Comparison of ENCODE assay signal across 32 cellular contexts in the genomic region with DNA sequence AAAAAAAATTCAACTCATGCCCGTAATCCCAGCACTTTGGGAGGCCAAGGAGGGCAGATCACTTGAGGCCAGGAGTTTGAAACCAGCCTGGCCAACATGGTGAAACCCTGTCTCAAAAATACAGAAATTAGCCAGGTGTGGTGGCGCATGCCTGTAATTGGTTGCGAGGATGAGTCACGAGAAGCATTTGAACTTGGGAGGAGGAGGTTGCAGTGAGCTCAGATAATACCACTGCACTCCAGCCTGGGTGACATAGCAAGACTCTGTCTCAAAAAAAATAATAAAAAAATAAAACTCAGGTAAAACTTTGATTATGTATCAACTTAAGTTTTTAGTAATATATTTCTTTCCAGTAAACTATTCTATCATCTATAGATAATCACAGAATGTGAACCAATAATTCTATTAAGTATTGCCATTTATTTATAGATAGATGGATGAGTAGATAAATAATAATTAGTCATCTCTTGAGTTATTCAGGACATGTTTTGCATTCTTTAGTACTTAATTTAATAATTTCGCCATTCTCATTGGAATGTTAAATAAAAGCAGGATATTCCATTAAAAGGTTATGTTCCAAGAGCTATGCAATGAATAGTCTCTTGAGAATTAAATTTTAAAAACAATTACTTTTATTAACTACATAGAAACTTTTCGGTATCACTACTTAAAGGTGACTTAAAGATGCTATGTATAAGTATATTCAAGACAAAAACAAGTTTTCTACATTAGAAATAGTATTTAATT.
"Had no signal": no experiment of that assay in that cellular context is flagged by ENCODE, and none has a peak within 500 bp of the region (broad histone marks: within the 10 kb centered on the region; RNA-seq: fewer than 3 reads in every experiment).

No MANE protein-coding gene starts in this region.

- H3K4me3 Mint-ChIP-seq: activated CD8-positive, alpha-beta memory T cell treated with anti-CD3 and anti-CD28 coated beads, Interleukin-2, amount 10 ng/mL, durations not matched to agents 7 days and 5 days; activated CD8-positive, alpha-beta T cell treated with anti-CD3 and anti-CD28 coated beads, Interleukin-2, amount 10 ng/mL, durations not matched to agents 7 days and 5 days; activated naive CD8-positive, alpha-beta T cell; activated T-cell treated with anti-CD3 and anti-CD28 coated beads, Interleukin-2, amount 50 U/mL, for 72 hours; effector memory CD8-positive, alpha-beta T cell; naive B cell; nephron progenitor cell; stimulated activated naive B cell treated with anti-CD40 and anti-IgM and Interleukin-4, amounts not matched to agents 10 μg/mL and 1 μg/mL and 100 μg/mL, for 72 hours; T-helper 1 cell treated with Interleukin-12 subunit alpha and Interleukin-12 subunit beta and Interleukin-4 antibody, amounts not matched to agents 30 μg/mL and 1 μg/mL, for 36 hours; WTC11 had no signal

- H3K27me3 ChIP-seq: body of pancreas, colonic mucosa, dorsolateral prefrontal cortex, foreskin keratinocyte, heart right ventricle, left lung, ovary, right atrium auricular region, stomach, thyroid gland, upper lobe of right lung had no signal

- DNase-seq: activated CD4-positive, alpha-beta T cell treated with anti-CD3 and anti-CD28 coated beads for 1 hour; activated CD4-positive, alpha-beta T cell treated with anti-CD3 and anti-CD28 coated beads, Interleukin-2, amount 50 U/mL, for 1 hour; activated CD8-positive, alpha-beta memory T cell treated with anti-CD3 and anti-CD28 coated beads, Interleukin-2, amount 10 ng/mL, durations not matched to agents 7 days and 5 days; activated CD8-positive, alpha-beta T cell treated with anti-CD3 and anti-CD28 coated beads, Interleukin-2, amount 10 ng/mL, durations not matched to agents 7 days and 5 days; activated naive CD4-positive, alpha-beta T cell treated with Interleukin-2 at 50 U/mL for 16 hours; activated T-cell treated with anti-CD3 and anti-CD28 coated beads, Interleukin-2, amount 50 U/mL, for 72 hours; aorta; body of pancreas; colonic mucosa; dorsolateral prefrontal cortex; effector memory CD8-positive, alpha-beta T cell; heart right ventricle; kidney glomerular epithelial cell; left lung; lower lobe of right lung; mesenchymal stem cell; naive B cell; nephron progenitor cell; ovary; stimulated activated CD4-positive, alpha-beta T cell treated with anti-CD3 and anti-CD28 coated beads, Interleukin-15, amount 100 ng/mL, for 24 hours; stimulated activated CD4-positive, alpha-beta T cell treated with anti-CD3 and anti-CD28 coated beads, Interleukin-2, amount 100 ng/mL, for 24 hours; stimulated activated naive B cell treated with anti-CD40 and anti-IgM and Interleukin-4, amounts not matched to agents 10 μg/mL and 1 μg/mL and 100 μg/mL, for 72 hours; stomach; SW 1271; thyroid gland; upper lobe of right lung had no signal

- H3K27ac ChIP-seq: body of pancreas, colonic mucosa, dorsolateral prefrontal cortex, foreskin keratinocyte, heart right ventricle, left lung, lower lobe of right lung, ovary, right atrium auricular region, stomach, thyroid gland, upper lobe of right lung had no signal

- H3K27ac Mint-ChIP-seq: activated CD8-positive, alpha-beta memory T cell treated with anti-CD3 and anti-CD28 coated beads, Interleukin-2, amount 10 ng/mL, durations not matched to agents 7 days and 5 days; activated CD8-positive, alpha-beta T cell treated with anti-CD3 and anti-CD28 coated beads, Interleukin-2, amount 10 ng/mL, durations not matched to agents 7 days and 5 days; activated naive CD8-positive, alpha-beta T cell; activated T-cell treated with anti-CD3 and anti-CD28 coated beads, Interleukin-2, amount 50 U/mL, for 72 hours; effector memory CD8-positive, alpha-beta T cell; naive B cell; nephron progenitor cell; stimulated activated naive B cell treated with anti-CD40 and anti-IgM and Interleukin-4, amounts not matched to agents 10 μg/mL and 1 μg/mL and 100 μg/mL, for 72 hours; T-helper 1 cell treated with Interleukin-12 subunit alpha and Interleukin-12 subunit beta and Interleukin-4 antibody, amounts not matched to agents 30 μg/mL and 1 μg/mL, for 36 hours; WTC11 had no signal

- H3K4me1 Mint-ChIP-seq: activated CD8-positive, alpha-beta memory T cell treated with anti-CD3 and anti-CD28 coated beads, Interleukin-2, amount 10 ng/mL, durations not matched to agents 7 days and 5 days; nephron progenitor cell; WTC11 had no signal

- ATAC-seq: activated CD8-positive, alpha-beta memory T cell treated with anti-CD3 and anti-CD28 coated beads, Interleukin-2, amount 10 ng/mL, durations not matched to agents 7 days and 5 days; activated CD8-positive, alpha-beta T cell treated with anti-CD3 and anti-CD28 coated beads, Interleukin-2, amount 10 ng/mL, durations not matched to agents 7 days and 5 days; activated T-cell treated with anti-CD3 and anti-CD28 coated beads, Interleukin-2, amount 50 U/mL, for 72 hours; body of pancreas; effector memory CD8-positive, alpha-beta T cell; esophagus mucosa; foreskin keratinocyte; heart right ventricle; left lung; lower lobe of right lung; stimulated activated naive B cell treated with anti-CD40 and anti-IgM and Interleukin-4, amounts not matched to agents 10 μg/mL and 1 μg/mL and 100 μg/mL, for 72 hours; upper lobe of right lung; WTC11 had no signal

- H3K4me1 ChIP-seq: body of pancreas, colonic mucosa, left lung, lower lobe of right lung, right atrium auricular region, stomach, thyroid gland, upper lobe of right lung had no signal

- H3K36me3 ChIP-seq: colonic mucosa, heart right ventricle, left lung, lower lobe of right lung, ovary, right atrium auricular region, stomach, thyroid gland, upper lobe of right lung had no signal

- H3K4me3 ChIP-seq: body of pancreas, colonic mucosa, dorsolateral prefrontal cortex, heart right ventricle, left lung, lower lobe of right lung, ovary, right atrium auricular region, stomach, thyroid gland, upper lobe of right lung had no signal

- H3K9me3 ChIP-seq: body of pancreas, colonic mucosa, ovary, right atrium auricular region, thyroid gland, upper lobe of right lung had no signal

- H3K27me3 Mint-ChIP-seq: activated CD8-positive, alpha-beta memory T cell treated with anti-CD3 and anti-CD28 coated beads, Interleukin-2, amount 10 ng/mL, durations not matched to agents 7 days and 5 days; activated naive CD8-positive, alpha-beta T cell; effector memory CD8-positive, alpha-beta T cell; naive B cell; stimulated activated naive B cell treated with anti-CD40 and anti-IgM and Interleukin-4, amounts not matched to agents 10 μg/mL and 1 μg/mL and 100 μg/mL, for 72 hours had no signal
